In the genomic region with DNA sequence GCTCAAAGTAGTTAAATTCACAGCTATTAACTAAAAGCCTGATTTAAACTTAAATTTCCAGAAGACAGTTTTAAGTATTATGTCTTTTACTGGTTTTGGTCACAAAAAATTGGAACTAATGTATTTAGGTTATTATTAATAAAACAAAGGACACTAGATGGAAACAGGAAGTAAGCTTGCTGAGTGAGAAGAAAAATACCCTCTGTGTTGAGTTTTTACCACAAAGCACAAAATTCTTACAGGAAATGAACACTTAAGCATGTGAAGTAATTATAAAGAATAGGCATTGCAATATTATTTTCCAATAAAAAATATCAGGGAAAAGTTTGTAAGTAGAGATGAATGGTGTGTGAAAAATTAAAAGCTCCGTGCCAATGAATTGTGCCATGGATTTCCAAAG, we compare ENCODE assay signal across 19 cellular contexts. TPM values are rescaled to one million over a fixed set of nuclear protein-coding genes. Genes with fewer than 3 reads are reported as not detected.
DNase-seq lines count a peak whose midpoint lies in the region; ATAC-seq, FAIRE-seq and TF ChIP-seq lines count a peak whose summit lies in the region.
"Had no signal": no experiment of that assay in that cellular context is flagged by ENCODE, and none has a peak within 500 bp of the region (broad histone marks: within the 10 kb centered on the region; RNA-seq: fewer than 3 reads in every experiment).

No MANE protein-coding gene starts in this region.

- no peak for FAIRE-seq in GM12892 (lab: Jason Lieb, UNC)

- H3K4me3 Mint-ChIP-seq in activated T-helper 17 cell treated with anti-CD3 and anti-CD28 coated beads, Interleukin-2, amount 50 U/mL, for 72 hours, result no peak overlapping the region

- TF ChIP-seq POLR2A in GM12892 (IDR thresholded peaks at IDR 0.05; ENCODE audit: low read depth, low read length), result no peak

- no peaks in the 10 kb centered on the region for H3K9me3 Mint-ChIP-seq in activated T-helper 17 cell treated with anti-CD3 and anti-CD28 coated beads, Interleukin-2, amount 50 U/mL, for 72 hours
- no peaks in the 10 kb centered on the region for H3K9me3 Mint-ChIP-seq in activated naive CD4-positive, alpha-beta T cell treated with anti-CD3 and anti-CD28 coated beads, Interleukin-2, amount 50 U/mL, for 72 hours

- no peak for ATAC-seq in activated T-helper 17 cell treated with anti-CD3 and anti-CD28 coated beads, Interleukin-2, amount 50 U/mL, for 72 hours (replicated peaks)
- no peak for ATAC-seq in GM18870 (IDR thresholded peaks at IDR 0.05; ENCODE audit: unreplicated experiment)
- no peak for ATAC-seq in activated naive CD4-positive, alpha-beta T cell treated with anti-CD3 and anti-CD28 coated beads, Interleukin-2, amount 50 U/mL, for 72 hours
- ATAC-seq: activated CD4-positive, CD25-positive, alpha-beta regulatory T cell treated with anti-CD3 and anti-CD28 coated beads, Interleukin-2, amount 50 U/mL, for 24 hours; left lung had no signal

- peak overlapping the region; percentile 6 for H3K27ac Mint-ChIP-seq in activated T-helper 17 cell treated with anti-CD3 and anti-CD28 coated beads, Interleukin-2, amount 50 U/mL, for 72 hours
- H3K27ac Mint-ChIP-seq in activated naive CD4-positive, alpha-beta T cell treated with anti-CD3 and anti-CD28 coated beads, Interleukin-2, amount 50 U/mL, for 72 hours, result no peak overlapping the region

- H3K27me3 ChIP-seq in HL-60 (ENCODE audit: insufficient read depth, poor library complexity, severe bottlenecking), result no peaks in the 10 kb centered on the region
- H3K27me3 ChIP-seq: left lung, neutrophil, upper lobe of left lung had no signal

- peak overlapping the region; percentile 31; the same call in 1 of the 2 replicates for H3K27ac ChIP-seq in HL-60 (replicated peaks)
- H3K27ac ChIP-seq: 22Rv1, left lung, neutrophil had no signal

- no peaks in the 10 kb centered on the region for H3K27me3 Mint-ChIP-seq in activated T-helper 17 cell treated with anti-CD3 and anti-CD28 coated beads, Interleukin-2, amount 50 U/mL, for 72 hours

- no peak overlapping the region for H3K4me3 ChIP-seq in HL-60 (replicated peaks; ENCODE audit: insufficient read depth, low read length)
- H3K4me3 ChIP-seq: left lung, upper lobe of left lung had no signal

- H3K36me3 Mint-ChIP-seq in activated T-helper 17 cell treated with anti-CD3 and anti-CD28 coated beads, Interleukin-2, amount 50 U/mL, for 72 hours (ENCODE audit: low read depth), result peaks cover 6% of the 10 kb centered on the region
- H3K36me3 Mint-ChIP-seq in activated naive CD4-positive, alpha-beta T cell treated with anti-CD3 and anti-CD28 coated beads, Interleukin-2, amount 50 U/mL, for 72 hours, result peaks cover 0 to 5% of the 10 kb centered on the region in 2 donors

- DNase-seq in NOMO-1 treated with DMSO at 0.1 percent for 48 hours (lab: John Stamatoyannopoulos, UW; ENCODE audit: unreplicated experiment) (peak; percentile 67), NOMO-1 treated with dmso at 0.1 percent for 144 hours (lab: John Stamatoyannopoulos, UW; ENCODE audit: unreplicated experiment) (no peak), HL-60 (ENCODE audit: low read depth in 1 of 2, low spot score in 1 of 2) (no peak), pulmonary artery endothelial cell (ENCODE audit: low read depth, low spot score) (peak; percentile 26), GM12892 (ENCODE audit: insufficient read length) (no peak)
- no peak for DNase-seq in activated naive CD4-positive, alpha-beta T cell treated with anti-CD3 and anti-CD28 coated beads, Interleukin-2, amount 50 U/mL, for 72 hours (ENCODE audit: low spot score in 2 of 2)
- DNase-seq: activated T-cell treated with anti-CD3 and anti-CD28 coated beads, Interleukin-2, amount 50 U/mL, for 1 hour; head of caudate nucleus; IMR-90; left lung; NCI-H187 treated with DMSO at 0.1 percent for 48 hours; SK-N-SH; stimulated activated CD4-positive, alpha-beta T cell treated with anti-CD3 and anti-CD28 coated beads, Interleukin-12 subunit alpha, Interleukin-12 subunit beta, amount 100 ng/mL, for 4 hours; upper lobe of left lung had no signal

- H3K4me1 Mint-ChIP-seq in activated T-helper 17 cell treated with anti-CD3 and anti-CD28 coated beads, Interleukin-2, amount 50 U/mL, for 72 hours, result peaks cover 23% of the 10 kb centered on the region

- no peak for TF ChIP-seq CTCF in HL-60 (IDR thresholded peaks at IDR 0.05; ENCODE audit: insufficient read depth, low read length)

RNA-seq across cellular contexts. Expression of a gene that starts 46.3 kb away (rescaled TPM):
- 10 to 100 TPM; 22.3 to 40.4 TPM for total RNA-seq in activated T-helper 17 cell treated with anti-CD3 and anti-CD28 coated beads, Interleukin-2, amount 50 U/mL, for 72 hours
- total RNA-seq in pulmonary artery endothelial cell, result 130 and 241 TPM in 2 replicates
- polyA plus RNA-seq in GM12892 (2012; ENCODE audit: missing spikeins), result 18.5 TPM
- 10 to 100 TPM; 24.0 to 29.2 TPM for total RNA-seq in activated naive CD4-positive, alpha-beta T cell treated with anti-CD3 and anti-CD28 coated beads, Interleukin-2, amount 50 U/mL, for 72 hours

Comparison
In these comparisons a context has a peak if more than half of its experiments do, and no peak if none do; other contexts are left out.
1. DNase-seq: peak in NOMO-1 treated with DMSO at 0.1 percent for 48 hours (single experiment) and pulmonary artery endothelial cell (single experiment); none in NOMO-1 treated with dmso at 0.1 percent for 144 hours (single experiment), HL-60 (0 of 2), GM12892 (single experiment) and activated naive CD4-positive, alpha-beta T cell treated with anti-CD3 and anti-CD28 coated beads, Interleukin-2, amount 50 U/mL, for 72 hours (0 of 2).